1 cellular context compared by ENCODE assay signal in genomic region chr17:48134912-48135480, GRCh38.
TF ChIP-seq lines count a peak whose summit lies in the region.

No MANE protein-coding gene starts in this region.

TF ChIP-seq in WTC11, 78 proteins besides CTCF, POLR2A, EP300 and RAD21 (continued from another document):
- TF ChIP-seq AFF4 (CRISPR knock-in tag; IDR thresholded peaks at IDR 0.05; ENCODE audit: borderline replicate concordance) (no peak), ZNF281 (CRISPR knock-in tag; IDR thresholded peaks at IDR 0.05) (no peak), ZNF425 (CRISPR knock-in tag; conservative IDR thresholded peaks at IDR 0.05) (no peak), ZNF671 (CRISPR knock-in tag; IDR thresholded peaks at IDR 0.05) (no peak), GABPB1 (CRISPR knock-in tag; IDR thresholded peaks at IDR 0.05) (no peak), ZNF416 (CRISPR knock-in tag; IDR thresholded peaks at IDR 0.05) (no peak), ZNF423 (CRISPR knock-in tag; IDR thresholded peaks at IDR 0.05) (no peak), JAZF1 (CRISPR knock-in tag; IDR thresholded peaks at IDR 0.05) (no peak), ZNF317 (CRISPR knock-in tag; IDR thresholded peaks at IDR 0.05; ENCODE audit: borderline replicate concordance, low read depth) (no peak), HMGXB4 (CRISPR knock-in tag; IDR thresholded peaks at IDR 0.05) (no peak), ZNF121 (CRISPR knock-in tag; IDR thresholded peaks at IDR 0.05) (no peak), ATF6 (CRISPR knock-in tag; IDR thresholded peaks at IDR 0.05) (no peak), E2F4 (CRISPR knock-in tag; IDR thresholded peaks at IDR 0.05; ENCODE audit: borderline replicate concordance, low read depth) (no peak), MYBL2 (CRISPR knock-in tag; IDR thresholded peaks at IDR 0.05) (no peak)
